ENCODE assay signal across 21 cellular contexts in the genomic region with DNA sequence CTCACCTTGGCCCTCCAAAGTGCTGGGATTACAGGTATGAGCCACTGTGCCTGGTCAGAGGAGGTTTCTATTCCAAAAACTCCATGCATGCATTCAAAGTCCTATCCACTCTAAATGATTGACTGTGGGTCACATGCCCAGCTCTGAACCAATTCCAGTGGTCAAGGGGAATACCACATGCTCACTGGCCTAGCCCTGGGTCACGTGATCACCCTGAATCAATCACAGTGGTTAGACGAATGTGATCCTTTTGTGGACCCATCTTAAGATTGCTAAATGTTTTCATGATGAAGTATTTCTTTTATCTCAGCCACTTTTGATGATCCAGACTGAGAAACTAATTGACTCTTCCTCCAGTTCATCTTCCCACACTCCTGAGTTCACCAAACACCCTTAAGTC.
DNase-seq lines count a peak whose midpoint lies in the region; ATAC-seq, FAIRE-seq and TF ChIP-seq lines count a peak whose summit lies in the region.
"Had no signal": no experiment of that assay in that cellular context is flagged by ENCODE, and none has a peak within 500 bp of the region (broad histone marks: within the 10 kb centered on the region; RNA-seq: fewer than 3 reads in every experiment).

No MANE protein-coding gene starts in this region.

- H3K9me1 ChIP-seq in IMR-90 (ENCODE audit: insufficient read depth, low read length) (no peaks in the 10 kb centered on the region), K562 (ENCODE audit: control insufficient read depth, insufficient read depth, low read length) (no peaks in the 10 kb centered on the region)

- H3K36me3 ChIP-seq in IMR-90 (ENCODE audit: control insufficient read depth, insufficient read depth, low read length) (no peaks in the 10 kb centered on the region), K562 (ENCODE audit: control insufficient read depth, insufficient read depth, low read length) (no peaks in the 10 kb centered on the region)
- H3K36me3 ChIP-seq: BE2C; BLaER1 treated with 17β-estradiol and CSF1 and Interleukin-3, amounts not matched to agents 10 nM and 100 nM; HAP-1 had no signal

- dilution Hi-C loops in IMR-90 (cut with HindIII; ENCODE audit: low sequenced_read_pairs, unreplicated experiment), result no loop called here

- H2AK9ac ChIP-seq in IMR-90 (replicated peaks; ENCODE audit: low read depth, low read length, poor library complexity), result no peak overlapping the region

- TF ChIP-seq POLR2A in A549 (IDR thresholded peaks at IDR 0.05; ENCODE audit: low read length) (no peak), IMR-90 (IDR thresholded peaks at IDR 0.05; ENCODE audit: low read depth, low read length) (no peak), K562 (conservative IDR thresholded peaks at IDR 0.05) (no peak)

- in situ Hi-C loops in IMR-90 (cut with MboI; ENCODE audit: low sequenced_read_pairs), result no loop called here
- in situ Hi-C loops in K562 (cut with MboI), result no loop called here

- H2BK120ac ChIP-seq in IMR-90 (ENCODE audit: low read depth, low read length), result no peak overlapping the region

- H3K27me3 ChIP-seq in IMR-90 (ENCODE audit: control insufficient read depth, insufficient read depth, low read length) (peaks cover 1% of the 10 kb centered on the region), K562 (ENCODE audit: control insufficient read depth in 2 of 2, insufficient read depth in 2 of 2, low read length in 2 of 2) (no peaks in the 10 kb centered on the region)
- H3K27me3 ChIP-seq: BE2C; BLaER1 treated with 17β-estradiol and CSF1 and Interleukin-3, amounts not matched to agents 10 nM and 100 nM had no signal

- no peaks in the 10 kb centered on the region for H3K79me1 ChIP-seq in IMR-90 (ENCODE audit: low read depth in 1 of 2, low read length in 2 of 2)

- ATAC-seq in A549 (no peak), IMR-90 (ENCODE audit: low read depth) (no peak), K562 (no peak), GM19397 (IDR thresholded peaks at IDR 0.05; ENCODE audit: unreplicated experiment) (no peak)

- no peaks in the 10 kb centered on the region for H3K79me2 ChIP-seq in K562 (ENCODE audit: control insufficient read depth, insufficient read depth, low read length)

- H3K4me2 ChIP-seq in A549, result no peak overlapping the region
- no peak overlapping the region for H3K4me2 ChIP-seq in IMR-90 (ENCODE audit: low read depth, low read length)
- H3K4me2 ChIP-seq in K562 (ENCODE audit: insufficient read depth, low read length), result no peak overlapping the region
- H3K4me2 ChIP-seq: BLaER1 treated with 17β-estradiol and CSF1 and Interleukin-3, amounts not matched to agents 10 nM and 100 nM had no signal

- FAIRE-seq in A549 (lab: Jason Lieb, UNC) (no peak), K562 (lab: Jason Lieb, UNC) (no peak)
- FAIRE-seq: D721Med, GM12891, GM18507, H54 had no signal

- no peak overlapping the region for H2BK15ac ChIP-seq in IMR-90 (ENCODE audit: low read depth, low read length)

- no peaks in the 10 kb centered on the region for H4K20me1 ChIP-seq in IMR-90 (ENCODE audit: insufficient read depth, low read length)
- no peaks in the 10 kb centered on the region; the same call in 1 of the 2 replicates for H4K20me1 ChIP-seq in K562 (replicated peaks; ENCODE audit: control insufficient read depth, insufficient read depth, low read length)
- H4K20me1 ChIP-seq: BLaER1 treated with 17β-estradiol and CSF1 and Interleukin-3, amounts not matched to agents 10 nM and 100 nM had no signal

- BruUV-seq in IMR-90 (replicated peaks; lab: Mats Ljungman, UMichigan), result no TSS peak
- BruUV-seq in K562 (replicated peaks; lab: Mats Ljungman, UMichigan), result no TSS peak

- H4K8ac ChIP-seq in IMR-90 (ENCODE audit: low read depth in 2 of 2, low read length in 2 of 2), result no peak overlapping the region

- no peak overlapping the region for H3K27ac ChIP-seq in A549
- H3K27ac ChIP-seq in IMR-90 (ENCODE audit: insufficient read depth, low read length), result no peak overlapping the region
- no peak overlapping the region for H3K27ac ChIP-seq in K562 (ENCODE audit: extremely low read depth, low read depth, low read length)
- H3K27ac ChIP-seq: BLaER1 treated with 17β-estradiol and CSF1 and Interleukin-3, amounts not matched to agents 10 nM and 100 nM had no signal

- H3K23ac ChIP-seq in IMR-90 (ENCODE audit: low read depth, low read length), result no peak overlapping the region

- H3K4me1 ChIP-seq in A549 (no peaks in the 10 kb centered on the region), IMR-90 (ENCODE audit: control insufficient read depth, insufficient read depth, low read length) (no peaks in the 10 kb centered on the region), K562 (replicated peaks in 1 of 2; ENCODE audit: control insufficient read depth in 2 of 2, insufficient read depth in 2 of 2, low read length in 2 of 2) (no peaks in the 10 kb centered on the region)
- H3K4me1 ChIP-seq: BE2C had no signal

- no peak overlapping the region for H3K18ac ChIP-seq in IMR-90 (ENCODE audit: low read depth, low read length)

- 11% methylated on average over 2 of the region's 2 CpGs for WGBS in A549 (ENCODE audit: missing lambda C conversion rate)
- no CpG with 5 or more reads among the region's 2 CpGs for WGBS in IMR-90 (ENCODE audit: extremely low coverage in 2 of 2, insufficient read length in 1 of 2), 2 experiments
- WGBS in K562 (ENCODE audit: insufficient coverage, low coverage, missing lambda C conversion rate), result 0% methylated on average over 2 of the region's 2 CpGs

- no peak overlapping the region for H4K5ac ChIP-seq in IMR-90 (ENCODE audit: low read depth, low read length)

- H3K9me3 ChIP-seq in A549 (peaks cover 5% of the 10 kb centered on the region; the same call in 2 of the 3 replicates), IMR-90 (ENCODE audit: control insufficient read depth, insufficient read depth, low read length) (no peaks in the 10 kb centered on the region; the same call in none of the 2 replicates), K562 (replicated peaks; ENCODE audit: control insufficient read depth, insufficient read depth, low read depth, low read length) (no peaks in the 10 kb centered on the region)
- H3K9me3 ChIP-seq: HAP-1 had no signal

- intact Hi-C loops in IMR-90 (cut with micrococcal nuclease) (no loop called here), K562 (cut with micrococcal nuclease) (no loop called here)

- CTCF ChIA-PET in A549 (lab: Yijun Ruan, JAX) (interaction anchor here (0.7 to 1.3 kb wide), 3 partner anchors 9 to 565 kb away, joined by 3 read pairs; no protein-coding TSS in a partner anchor), IMR-90 (lab: Yijun Ruan, JAX) (no interaction called here), K562 (lab: Yijun Ruan, JAX; ENCODE audit: low intra/inter-chr PET ratio) (no interaction called here)

- TF ChIP-seq EP300 in A549 (IDR thresholded peaks at IDR 0.05) (no peak), K562 (IDR thresholded peaks at IDR 0.05; ENCODE audit: low read length) (no peak)

- no peak overlapping the region for H4K91ac ChIP-seq in IMR-90 (ENCODE audit: insufficient read depth, low read depth, low read length)

- TF ChIP-seq RAD21 in A549 (conservative IDR thresholded peaks at IDR 0.05 in 1 of 2, IDR thresholded peaks at IDR 0.05 in 1 of 2) (no peak), IMR-90 (IDR thresholded peaks at IDR 0.05; ENCODE audit: low read length) (no peak), K562 (CRISPR knock-in tag; conservative IDR thresholded peaks at IDR 0.05 in 1 of 2, IDR thresholded peaks at IDR 0.05 in 1 of 2) (no peak)

- H3K4me3 ChIP-seq in A549, result no peak overlapping the region
- no peak overlapping the region for H3K4me3 ChIP-seq in IMR-90 (ENCODE audit: insufficient read depth, low read depth, low read length)
- no peak overlapping the region for H3K4me3 ChIP-seq in K562
- H3K4me3 ChIP-seq: BLaER1 treated with 17β-estradiol and CSF1 and Interleukin-3, amounts not matched to agents 10 nM and 100 nM; HAP-1 had no signal

- H3K9ac ChIP-seq in IMR-90 (ENCODE audit: low read depth, low read length) (no peak overlapping the region), K562 (ENCODE audit: insufficient read depth in 1 of 2, low read depth in 2 of 2, low read length in 2 of 2) (no peak overlapping the region)
- H3K9ac ChIP-seq: BLaER1 treated with 17β-estradiol and CSF1 and Interleukin-3, amounts not matched to agents 10 nM and 100 nM had no signal

- no peak overlapping the region for H3K14ac ChIP-seq in IMR-90 (replicated peaks; ENCODE audit: low read depth, low read length)

- H3K4ac ChIP-seq in IMR-90 (ENCODE audit: low read depth, low read length), result no peak overlapping the region

- DNase-seq in A549 (ENCODE audit: low read depth in 1 of 2, low spot score in 1 of 2) (no peak), IMR-90 (no peak), K562 (ENCODE audit: extremely low read depth in 1 of 4, low spot score in 3 of 4) (no peak), NCI-H69 (lab: John Stamatoyannopoulos, UW) (no peak), LoVo (ENCODE audit: low spot score) (no peak)
- DNase-seq: BE2C; CD4-positive, alpha-beta T cell; CD8-positive, alpha-beta memory T cell; DMS 273 treated with DMSO at 0.1 percent for 48 hours; DMS79; EL; GDM1; GOT3; HFFc6 had no signal

- no peak overlapping the region for H3K56ac ChIP-seq in IMR-90 (ENCODE audit: extremely low read depth, insufficient read depth, low read length)

- no peak for TF ChIP-seq CTCF in A549 (IDR thresholded peaks at IDR 0.05)
- no peak for TF ChIP-seq CTCF in IMR-90 (conservative IDR thresholded peaks at IDR 0.05; ENCODE audit: low read depth, low read length)
- no peak for TF ChIP-seq CTCF in K562 (IDR thresholded peaks at IDR 0.05 in 2 of 3, conservative IDR thresholded peaks at IDR 0.05 in 1 of 3; ENCODE audit: insufficient read depth in 2 of 3, low read depth in 1 of 3, low read length in 3 of 3)

- no peak overlapping the region for H2AK5ac ChIP-seq in IMR-90 (ENCODE audit: low read depth, low read length)

- no peak overlapping the region for H2BK5ac ChIP-seq in IMR-90 (ENCODE audit: low read depth, low read length, poor library complexity, severe bottlenecking)

- POLR2A ChIA-PET in A549 (lab: Yijun Ruan, JAX) (no interaction called here), IMR-90 (lab: Charles Lee; ENCODE audit: unreplicated experiment) (no interaction called here), K562 (lab: Yijun Ruan, JAX) (no interaction called here)

- no peak overlapping the region for H2AFZ ChIP-seq in IMR-90 (replicated peaks; ENCODE audit: low read length, poor library complexity)
- no peak overlapping the region for H2AFZ ChIP-seq in K562 (ENCODE audit: low read depth, low read length)

- H2BK20ac ChIP-seq in IMR-90 (ENCODE audit: low read depth, low read length), result no peak overlapping the region

TF ChIP-seq in A549, 52 proteins besides CTCF, POLR2A, EP300 and RAD21 (continues in another document):
- no peak for TF ChIP-seq HOXB13 (CRISPR knock-in tag; IDR thresholded peaks at IDR 0.05; ENCODE audit: low read depth)
